In genomic region chr5:126938461-126938860, GRCh38 we compare ENCODE assay signal across 16 cellular contexts.
A peak's percentile ranks its signal among the peaks of the same experiment; 100 is the strongest.
DNase-seq lines count a peak whose midpoint lies in the region; ATAC-seq and TF ChIP-seq lines count a peak whose summit lies in the region.
"Had no signal": no experiment of that assay in that cellular context is flagged by ENCODE, and none has a peak within 500 bp of the region (broad histone marks: within the 10 kb centered on the region; RNA-seq: fewer than 3 reads in every experiment).

No MANE protein-coding gene starts in this region.

- H3K9me3 ChIP-seq in aorta (ENCODE audit: control insufficient read depth, low read length): no peaks in the 10 kb centered on the region
- H3K9me3 ChIP-seq: uterus had no signal

- no peak for TF ChIP-seq CTCF in fibroblast of villous mesenchyme (IDR thresholded peaks at IDR 0.05; ENCODE audit: insufficient read depth, low read depth, low read length)

- no peaks in the 10 kb centered on the region for H3K36me3 ChIP-seq in aorta (ENCODE audit: control insufficient read depth in 1 of 2, insufficient read depth in 2 of 2, low read length in 1 of 2)
- H3K36me3 ChIP-seq: uterus had no signal

- DNase-seq in left ventricle myocardium superior (no peak), Right ventricle myocardium inferior (ENCODE audit: missing footprints) (no peak), amniotic epithelial cell (ENCODE audit: low read depth) (peak; percentile 92), fibroblast of villous mesenchyme (ENCODE audit: low read depth) (peak; percentile 82), aorta (no peak), NCI-H146 (lab: John Stamatoyannopoulos, UW) (no peak), D341Med (ENCODE audit: low spot score) (no peak)
- DNase-seq: activated CD4-positive, CD25-positive, alpha-beta regulatory T cell; activated T-cell treated with anti-CD3 and anti-CD28 coated beads for 4 hours; effector memory CD8-positive, alpha-beta T cell; NCI-H187 treated with DMSO at 0.1 percent for 48 hours; posterior cingulate gyrus; stimulated activated CD4-positive, alpha-beta T cell treated with anti-CD3 and anti-CD28 coated beads, Interleukin-1b, Interleukin-23, amount 100 ng/mL, for 48 hours; uterus had no signal

- no peaks in the 10 kb centered on the region for H3K27me3 ChIP-seq in aorta (ENCODE audit: control insufficient read depth in 1 of 2, insufficient read depth in 2 of 2, low read length in 1 of 2)
- H3K27me3 ChIP-seq: uterus had no signal

- ATAC-seq in left ventricle myocardium superior: peak; percentile 26
- no peak for ATAC-seq in Right ventricle myocardium inferior
- peak; percentile 65 for ATAC-seq in aorta (ENCODE audit: low FRiP score)
- no peak for ATAC-seq in GM18517 (IDR thresholded peaks at IDR 0.05; ENCODE audit: unreplicated experiment)
- ATAC-seq: effector memory CD8-positive, alpha-beta T cell had no signal

- intact Hi-C loops in left ventricle myocardium superior (cut with micrococcal nuclease): no loop called here
- intact Hi-C loops in Right ventricle myocardium inferior (cut with DNase I): no loop called here
- intact Hi-C loops in aorta (cut with DNase I): no loop called here

- H3K27ac ChIP-seq in aorta (ENCODE audit: low read depth in 1 of 2, low read length in 2 of 2): no peak overlapping the region
- H3K27ac ChIP-seq: SK-N-MC, uterus had no signal

- H3K4me3 ChIP-seq in fibroblast of villous mesenchyme (ENCODE audit: low read depth, low read length): no peak overlapping the region
- H3K4me3 ChIP-seq in aorta (ENCODE audit: low read length in 2 of 2): no peak overlapping the region
- H3K4me3 ChIP-seq: SK-N-MC, uterus had no signal

- no peaks in the 10 kb centered on the region for H3K4me1 ChIP-seq in aorta (ENCODE audit: control insufficient read depth in 1 of 2, insufficient read depth in 2 of 2, low read length in 2 of 2)
- H3K4me1 ChIP-seq: uterus had no signal

Comparison
In these comparisons a context has a peak if more than half of its experiments do, and no peak if none do; other contexts are left out.
1. ATAC-seq: peak in left ventricle myocardium superior (single experiment) and aorta (single experiment); none in Right ventricle myocardium inferior (single experiment) and GM18517 (single experiment).
2. DNase-seq: peak in amniotic epithelial cell (single experiment) and fibroblast of villous mesenchyme (single experiment); none in left ventricle myocardium superior (single experiment), Right ventricle myocardium inferior (single experiment), aorta (0 of 2), NCI-H146 (single experiment) and D341Med (single experiment).